ENCODE assay signal across 10 cellular contexts in the genomic region with DNA sequence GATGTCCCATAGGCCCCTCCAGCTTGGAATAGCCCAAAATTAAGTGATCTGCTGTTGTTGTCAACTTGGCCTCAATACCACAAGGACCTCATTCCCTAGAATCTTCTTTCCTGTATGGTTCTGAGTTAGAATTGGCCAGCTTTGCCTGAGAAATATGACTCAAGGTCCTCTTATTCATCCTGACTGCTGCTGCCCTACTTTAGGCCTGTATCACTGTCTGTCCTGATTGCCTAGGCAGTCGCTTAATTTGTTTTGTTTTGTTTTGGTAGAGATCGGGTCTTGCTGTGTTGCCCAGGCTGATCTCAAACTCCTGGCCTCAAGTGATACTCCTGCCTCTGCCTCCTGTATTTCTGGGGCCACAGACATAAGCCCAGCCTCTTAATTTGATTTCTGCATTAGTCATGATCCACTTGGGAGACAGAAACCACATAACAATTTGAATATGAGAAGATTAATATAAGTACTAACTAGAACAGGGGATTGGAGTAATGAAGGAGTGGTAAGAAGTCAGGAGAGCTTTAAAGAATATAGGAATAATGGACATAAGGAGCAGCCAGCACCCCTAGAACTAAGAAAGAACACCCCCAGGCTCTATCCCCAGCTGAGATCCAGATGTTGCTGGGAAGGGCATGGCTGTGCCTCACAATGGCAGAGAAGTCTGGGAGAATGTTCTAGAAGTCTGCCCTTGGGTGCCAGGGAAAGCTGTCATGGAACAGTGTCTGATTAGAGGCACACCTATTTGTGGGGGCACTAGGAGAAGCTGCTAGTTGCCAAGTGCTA. TPM values are rescaled to one million over a fixed set of nuclear protein-coding genes. Genes with fewer than 3 reads are reported as not detected.
DNase-seq lines count a peak whose midpoint lies in the region; ATAC-seq and TF ChIP-seq lines count a peak whose summit lies in the region.
"Had no signal": no experiment of that assay in that cellular context is flagged by ENCODE, and none has a peak within 500 bp of the region (broad histone marks: within the 10 kb centered on the region; RNA-seq: fewer than 3 reads in every experiment).

No MANE protein-coding gene starts in this region.

- peaks cover 0 to 23% of the 10 kb centered on the region in 2 donors for H3K4me1 ChIP-seq in naive thymus-derived CD4-positive, alpha-beta T cell (ENCODE audit: control insufficient read depth in 2 of 2, insufficient read depth in 2 of 2, low read length in 2 of 2)
- peaks cover 4% of the 10 kb centered on the region; the same call in 1 of the 2 replicates for H3K4me1 ChIP-seq in HAP-1
- H3K4me1 ChIP-seq: psoas muscle had no signal

- in situ Hi-C loops in HAP-1 (cut with MboI; ENCODE audit: low sequenced_read_pairs) = loop anchor here (10.0 kb wide), 2 partner anchors 218 to 248 kb away; no protein-coding TSS in a partner anchor

- CTCF ChIA-PET in naive thymus-derived CD4-positive, alpha-beta T cell (lab: Charles Lee) = interaction anchor here (0.7 to 7.3 kb wide), 43 partner anchors 8 to 570 kb away, joined by 3 to 141 read pairs (median 5); partner anchors contain the start of genes AKNA, ATP6V1G1 and TMEM268

- H3K27me3 ChIP-seq in GM06990 (replicated peaks; ENCODE audit: control insufficient read depth, insufficient read depth, low read length) (no peaks in the 10 kb centered on the region), HAP-1 (ENCODE audit: low read depth) (no peaks in the 10 kb centered on the region)
- H3K27me3 ChIP-seq in naive thymus-derived CD4-positive, alpha-beta T cell (ENCODE audit: control insufficient read depth in 2 of 2, insufficient read depth in 2 of 2, low read length in 2 of 2) = no peaks in the 10 kb centered on the region

- no peak overlapping the region for H3K4me3 ChIP-seq in GM06990 (replicated peaks; ENCODE audit: low read depth, low read length)
- H3K4me3 ChIP-seq in naive thymus-derived CD4-positive, alpha-beta T cell (ENCODE audit: low read length) = no peak overlapping the region
- no peak overlapping the region for H3K4me3 ChIP-seq in HAP-1
- H3K4me3 ChIP-seq: psoas muscle had no signal

- H3K36me3 ChIP-seq in GM06990 (ENCODE audit: control insufficient read depth, insufficient read depth, low read length) = no peaks in the 10 kb centered on the region
- no peaks in the 10 kb centered on the region for H3K36me3 ChIP-seq in naive thymus-derived CD4-positive, alpha-beta T cell (ENCODE audit: control insufficient read depth in 2 of 3, insufficient read depth in 3 of 3, low read length in 3 of 3)
- no peaks in the 10 kb centered on the region for H3K36me3 ChIP-seq in HAP-1 (replicated peaks)

- H3K36me3 Mint-ChIP-seq in activated naive CD4-positive, alpha-beta T cell treated with anti-CD3 and anti-CD28 coated beads, Interleukin-2, amount 50 U/mL, for 72 hours = no peaks in the 10 kb centered on the region
- peaks cover 0 to 15% (median 12%) of the 10 kb centered on the region in 5 donors for H3K36me3 Mint-ChIP-seq in naive thymus-derived CD4-positive, alpha-beta T cell

- no peaks in the 10 kb centered on the region for H3K9me3 ChIP-seq in naive thymus-derived CD4-positive, alpha-beta T cell (ENCODE audit: control insufficient read depth in 2 of 3, low read length in 3 of 3)
- no peaks in the 10 kb centered on the region for H3K9me3 ChIP-seq in HAP-1
- H3K9me3 ChIP-seq: psoas muscle had no signal

- intact Hi-C loops in naive thymus-derived CD4-positive, alpha-beta T cell (cut with micrococcal nuclease) = loop anchor here (1.0 to 10.0 kb wide), 9 partner anchors 41 to 318 kb away; partner anchors contain the start of genes TMEM268 (in 1 of the 2) and WHRN (in 1 of the 2)

- H3K27ac Mint-ChIP-seq in activated naive CD4-positive, alpha-beta T cell treated with anti-CD3 and anti-CD28 coated beads, Interleukin-2, amount 50 U/mL, for 72 hours = peak overlapping the region; percentile 17 to 50
- peak overlapping the region in 8 of 9 donors; percentile 24 to 81 (median 61) for H3K27ac Mint-ChIP-seq in naive thymus-derived CD4-positive, alpha-beta T cell

- peak overlapping the region in 1 of 10 donors; percentile 7 for H3K4me3 Mint-ChIP-seq in naive thymus-derived CD4-positive, alpha-beta T cell

- peaks cover 11 to 25% (median 21%) of the 10 kb centered on the region in 7 donors for H3K4me1 Mint-ChIP-seq in naive thymus-derived CD4-positive, alpha-beta T cell

- no peak for TF ChIP-seq CTCF in GM06990 (IDR thresholded peaks at IDR 0.05; ENCODE audit: insufficient read depth, low read length, poor library complexity, severe bottlenecking)

- no peak overlapping the region for H3K27ac ChIP-seq in naive thymus-derived CD4-positive, alpha-beta T cell (ENCODE audit: low read depth, low read length)
- H3K27ac ChIP-seq: psoas muscle had no signal

- H3K9me3 Mint-ChIP-seq in activated naive CD4-positive, alpha-beta T cell treated with anti-CD3 and anti-CD28 coated beads, Interleukin-2, amount 50 U/mL, for 72 hours = no peaks in the 10 kb centered on the region
- peaks cover 0 to 3% (median 0%) of the 10 kb centered on the region in 11 donors for H3K9me3 Mint-ChIP-seq in naive thymus-derived CD4-positive, alpha-beta T cell

- DNase-seq in GM06990 (ENCODE audit: extremely low read depth, insufficient read length) = peak; percentile 21
- no peak for DNase-seq in activated naive CD4-positive, alpha-beta T cell treated with anti-CD3 and anti-CD28 coated beads, Interleukin-2, amount 50 U/mL, for 72 hours (ENCODE audit: low spot score in 2 of 2)
- DNase-seq in naive thymus-derived CD4-positive, alpha-beta T cell = no peak
- DNase-seq in NCI-H82 (lab: John Stamatoyannopoulos, UW) = no peak
- DNase-seq in COLO668 (lab: John Stamatoyannopoulos, UW; ENCODE audit: unreplicated experiment) = no peak
- DNase-seq in HAP-1 (ENCODE audit: low spot score in 2 of 2) = no peak
- DNase-seq in T-helper 9 cell = no peak

- H3K27me3 Mint-ChIP-seq in naive thymus-derived CD4-positive, alpha-beta T cell = no peaks in the 10 kb centered on the region

- peak; percentile 10 for ATAC-seq in HG02973 (IDR thresholded peaks at IDR 0.05; ENCODE audit: unreplicated experiment)
- ATAC-seq in activated naive CD4-positive, alpha-beta T cell treated with anti-CD3 and anti-CD28 coated beads, Interleukin-2, amount 50 U/mL, for 72 hours = peak; percentile 65 to 77
- ATAC-seq in naive thymus-derived CD4-positive, alpha-beta T cell = peak; percentile 6

- POLR2A ChIA-PET in naive thymus-derived CD4-positive, alpha-beta T cell (lab: Charles Lee) = interaction anchor here (0.6 to 4.4 kb wide), 12 partner anchors 13 to 280 kb away, joined by 3 to 71 read pairs (median 6); partner anchors contain the start of genes AKNA, ATP6V1G1 and TMEM268

RNA-seq across cellular contexts. Expression of gene TEX53, which starts 4.6 kb away (rescaled TPM):
- not detected for total RNA-seq in activated naive CD4-positive, alpha-beta T cell treated with anti-CD3 and anti-CD28 coated beads, Interleukin-2, amount 50 U/mL, for 72 hours
- not detected for total RNA-seq in naive thymus-derived CD4-positive, alpha-beta T cell
- polyA plus RNA-seq in naive thymus-derived CD4-positive, alpha-beta T cell = not detected
- total RNA-seq: psoas muscle; T-helper 2 cell treated with Interferon-gamma antibody and Interleukin-4, amounts not matched to agents 100 ng/mL and 5 ng/mL, for 36 hours had no signal
- polyA plus RNA-seq: psoas muscle had no signal

RNA-seq across cellular contexts. Expression of gene TEX48, which starts 29.0 kb away (rescaled TPM):
- not detected for total RNA-seq in activated naive CD4-positive, alpha-beta T cell treated with anti-CD3 and anti-CD28 coated beads, Interleukin-2, amount 50 U/mL, for 72 hours
- total RNA-seq in naive thymus-derived CD4-positive, alpha-beta T cell = under 1 TPM in 1 of 5 experiments, not detected in 4; 0.85 TPM
- polyA plus RNA-seq in naive thymus-derived CD4-positive, alpha-beta T cell = not detected
- total RNA-seq: psoas muscle; T-helper 2 cell treated with Interferon-gamma antibody and Interleukin-4, amounts not matched to agents 100 ng/mL and 5 ng/mL, for 36 hours had no signal
- polyA plus RNA-seq: psoas muscle had no signal

RNA-seq across cellular contexts. Expression of gene TMEM268, which starts 41.9 kb away (rescaled TPM):
- total RNA-seq in activated naive CD4-positive, alpha-beta T cell treated with anti-CD3 and anti-CD28 coated beads, Interleukin-2, amount 50 U/mL, for 72 hours = 10 to 100 TPM; 20.4 to 31.4 TPM
- 10 to 100 TPM; 15.7 to 21.7 (median 19.8) TPM for total RNA-seq in naive thymus-derived CD4-positive, alpha-beta T cell
- 10 to 100 TPM in 1 of 2 donors, 1 to 10 TPM in 1; 8.0 to 11.6 TPM for polyA plus RNA-seq in naive thymus-derived CD4-positive, alpha-beta T cell

Comparison
In these comparisons a context has a peak if more than half of its experiments do, and no peak if none do; other contexts are left out.
1. ATAC-seq: peak in every context shown above with its lines; median percentile 71 in activated naive CD4-positive, alpha-beta T cell treated with anti-CD3 and anti-CD28 coated beads, Interleukin-2, amount 50 U/mL, for 72 hours; 10 in HG02973; 6 in naive thymus-derived CD4-positive, alpha-beta T cell.